1 cellular context compared by ENCODE assay signal in the genomic region with DNA sequence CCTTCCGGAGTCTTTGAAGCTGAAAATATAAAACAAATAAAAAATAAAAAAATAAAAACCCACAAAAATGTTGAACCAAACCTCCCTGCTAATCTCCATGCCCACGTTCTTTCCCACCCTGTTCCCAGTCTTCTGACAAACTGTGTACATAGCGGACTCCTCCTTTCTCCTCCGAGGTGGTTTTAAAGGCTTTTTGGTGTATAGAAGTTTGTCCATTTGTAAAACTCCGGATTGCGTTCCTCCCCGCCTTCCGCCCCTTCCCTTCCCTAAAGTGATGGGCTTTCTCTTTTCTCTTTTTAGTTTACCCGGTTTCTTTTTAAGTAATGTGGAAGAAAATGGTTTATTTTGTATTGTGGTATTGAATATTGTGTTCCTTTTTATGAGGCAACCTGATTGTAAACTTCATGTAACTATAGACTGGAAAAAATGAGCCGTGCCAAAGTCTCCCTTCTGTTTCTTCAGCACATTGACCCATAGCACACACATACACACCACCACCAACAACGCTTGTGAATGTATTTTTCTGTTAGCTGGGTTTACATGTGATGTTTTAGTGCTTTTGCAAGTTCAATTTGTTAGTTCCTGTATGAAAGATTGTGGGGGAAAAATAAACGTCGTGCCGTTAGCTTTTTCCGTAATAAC.
TF ChIP-seq lines count a peak whose summit lies in the region.

No MANE protein-coding gene starts in this region.

TF ChIP-seq in HEK293, 187 proteins besides CTCF, POLR2A, EP300 and RAD21 (continued from another document):
- TF ChIP-seq, protein P1, sequence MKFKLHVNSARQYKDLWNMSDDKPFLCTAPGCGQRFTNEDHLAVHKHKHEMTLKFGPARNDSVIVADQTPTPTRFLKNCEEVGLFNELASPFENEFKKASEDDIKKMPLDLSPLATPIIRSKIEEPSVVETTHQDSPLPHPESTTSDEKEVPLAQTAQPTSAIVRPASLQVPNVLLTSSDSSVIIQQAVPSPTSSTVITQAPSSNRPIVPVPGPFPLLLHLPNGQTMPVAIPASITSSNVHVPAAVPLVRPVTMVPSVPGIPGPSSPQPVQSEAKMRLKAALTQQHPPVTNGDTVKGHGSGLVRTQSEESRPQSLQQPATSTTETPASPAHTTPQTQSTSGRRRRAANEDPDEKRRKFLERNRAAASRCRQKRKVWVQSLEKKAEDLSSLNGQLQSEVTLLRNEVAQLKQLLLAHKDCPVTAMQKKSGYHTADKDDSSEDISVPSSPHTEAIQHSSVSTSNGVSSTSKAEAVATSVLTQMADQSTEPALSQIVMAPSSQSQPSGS (tag by site-specific recombination; IDR thresholded peaks at IDR 0.05; ENCODE audit: low read depth): no peak
- TF ChIP-seq ZNF768 (tag by site-specific recombination; IDR thresholded peaks at IDR 0.05): no peak
- peak; percentile 68 for TF ChIP-seq ZNF600 (tag by site-specific recombination; IDR thresholded peaks at IDR 0.05)
- no peak for TF ChIP-seq ZNF138 (tag by site-specific recombination; IDR thresholded peaks at IDR 0.05; ENCODE audit: borderline replicate concordance)
- no peak for TF ChIP-seq ZNF555 (tag by site-specific recombination; conservative IDR thresholded peaks at IDR 0.05)
- peak; percentile 34; the same call in 1 of the 2 replicates for TF ChIP-seq PRDM1 (tag by site-specific recombination; IDR thresholded peaks at IDR 0.05)
- no peak for TF ChIP-seq ZNF585B (tag by site-specific recombination; IDR thresholded peaks at IDR 0.05)
- no peak for TF ChIP-seq OSR2 (tag by site-specific recombination; IDR thresholded peaks at IDR 0.05)
- no peak for TF ChIP-seq ZNF133 (tag by site-specific recombination; IDR thresholded peaks at IDR 0.05)
- TF ChIP-seq EGR2 (tag by site-specific recombination; IDR thresholded peaks at IDR 0.05; ENCODE audit: low read depth): no peak
- TF ChIP-seq WT1 (tag by site-specific recombination; IDR thresholded peaks at IDR 0.05): 0 out of 2 replicates have a peak, but pooled peaks have one; percentile 12
